ENCODE assay signal across 18 cellular contexts in genomic region chr2:147368306-147368705, GRCh38.
"Had no signal": no experiment of that assay in that cellular context is flagged by ENCODE, and none has a peak within 500 bp of the region (broad histone marks: within the 10 kb centered on the region; RNA-seq: fewer than 3 reads in every experiment).

No MANE protein-coding gene starts in this region.

- ATAC-seq: effector memory CD8-positive, alpha-beta T cell; gastrocnemius medialis; left cardiac atrium; mucosa of descending colon; naive thymus-derived CD8-positive, alpha-beta T cell had no signal

- H3K4me3 ChIP-seq: esophagus muscularis mucosa, gastrocnemius medialis, hepatocyte, mucosa of descending colon, sigmoid colon, stomach, thoracic aorta, transverse colon had no signal

- DNase-seq: effector memory CD8-positive, alpha-beta T cell; gastrocnemius medialis; kidney; left cardiac atrium; mucosa of descending colon; naive thymus-derived CD8-positive, alpha-beta T cell; posterior cingulate gyrus; sigmoid colon; small intestine; stimulated activated CD4-positive, alpha-beta T cell treated with anti-CD3 and anti-CD28 coated beads, Interleukin-12 subunit alpha, Interleukin-12 subunit beta, amount 100 ng/mL, for 4 hours; stimulated activated naive CD4-positive, alpha-beta T cell; stomach; substantia nigra; transverse colon had no signal

- H3K27me3 ChIP-seq: esophagus muscularis mucosa, gastrocnemius medialis, hepatocyte, sigmoid colon, stomach, transverse colon had no signal

- H3K9me3 ChIP-seq: esophagus muscularis mucosa, gastrocnemius medialis, mucosa of descending colon, sigmoid colon, stomach, thoracic aorta, transverse colon had no signal

- H2AFZ ChIP-seq: hepatocyte had no signal

- H3K27ac ChIP-seq: epithelial cell of prostate, esophagus muscularis mucosa, gastrocnemius medialis, hepatocyte, sigmoid colon, stomach, thoracic aorta, transverse colon had no signal

- H3K79me2 ChIP-seq: hepatocyte had no signal

- H3K4me2 ChIP-seq: hepatocyte had no signal

- H3K36me3 ChIP-seq: esophagus muscularis mucosa, gastrocnemius medialis, sigmoid colon, stomach, thoracic aorta, transverse colon had no signal
